In genomic region chr3:38251197-38251596, GRCh38 we compare ENCODE assay signal across 24 cellular contexts. TPM values are rescaled to one million over a fixed set of nuclear protein-coding genes. Genes with fewer than 3 reads are reported as not detected.
DNase-seq lines count a peak whose midpoint lies in the region; ATAC-seq and TF ChIP-seq lines count a peak whose summit lies in the region.
"Had no signal": no experiment of that assay in that cellular context is flagged by ENCODE, and none has a peak within 500 bp of the region (broad histone marks: within the 10 kb centered on the region; RNA-seq: fewer than 3 reads in every experiment).

No MANE protein-coding gene starts in this region.

- no peak for TF ChIP-seq CTCF in heart right ventricle (IDR thresholded peaks at IDR 0.05)
- 0 out of 2 replicates have a peak, but pooled peaks have one; percentile 1 for TF ChIP-seq CTCF in C4-2B (conservative IDR thresholded peaks at IDR 0.05)
- TF ChIP-seq CTCF in PC-3 (conservative IDR thresholded peaks at IDR 0.05; ENCODE audit: low read depth, low read length) = 0 out of 2 replicates have a peak, but pooled peaks have one; percentile 17
- no peak for TF ChIP-seq CTCF in mucosa of descending colon (IDR thresholded peaks at IDR 0.05)

- ATAC-seq in heart right ventricle = peak in 5 of 8 donors; percentile 30 to 72 (median 42)
- no peak for ATAC-seq in left cardiac atrium
- ATAC-seq in PC-3 = no peak
- ATAC-seq in mucosa of descending colon = no peak
- ATAC-seq: A549, GM23338, HCT116 had no signal

- no peaks in the 10 kb centered on the region for H3K9me3 ChIP-seq in heart right ventricle
- no peaks in the 10 kb centered on the region for H3K9me3 ChIP-seq in PC-3 (ENCODE audit: low read length)
- no peaks in the 10 kb centered on the region for H3K9me3 ChIP-seq in mucosa of descending colon
- H3K9me3 ChIP-seq: A549; BE2C; BLaER1 treated with 17β-estradiol and CSF1 and Interleukin-3, amounts not matched to agents 10 nM and 100 nM had no signal

- H3K4me3 ChIP-seq in heart right ventricle = no peak overlapping the region
- no peak overlapping the region for H3K4me3 ChIP-seq in PC-3 (ENCODE audit: low read length)
- H3K4me3 ChIP-seq in mucosa of descending colon = no peak overlapping the region
- H3K4me3 ChIP-seq: A549; BLaER1 treated with 17β-estradiol and CSF1 and Interleukin-3, amounts not matched to agents 10 nM and 100 nM; GM23338 had no signal

- no peaks in the 10 kb centered on the region for H3K9me2 ChIP-seq in PC-3 (replicated peaks; ENCODE audit: low read length)

- POLR2A ChIA-PET in PC-3 (lab: Charles Lee; ENCODE audit: unreplicated experiment) = no interaction called here

- H2AFZ ChIP-seq in PC-3 (ENCODE audit: low read length) = no peak overlapping the region
- H2AFZ ChIP-seq: GM23338 had no signal

- DNase-seq in heart right ventricle (no peak), left cardiac atrium (no peak), PC-3 (no peak), mucosa of descending colon (no peak), LoVo (ENCODE audit: low spot score) (no peak)
- DNase-seq: 8988T; ACHN; AML-193; BE2C; Calu3; CD4-positive, alpha-beta memory T cell; COR-L47; DMS53; DMS79 treated with DMSO at 0.1 percent for 48 hours; GF-D8; H9 had no signal

- H3K27me3 ChIP-seq in heart right ventricle = no peaks in the 10 kb centered on the region
- H3K27me3 ChIP-seq in PC-3 (ENCODE audit: low read length) = no peaks in the 10 kb centered on the region
- H3K27me3 ChIP-seq: BE2C; BLaER1 treated with 17β-estradiol and CSF1 and Interleukin-3, amounts not matched to agents 10 nM and 100 nM had no signal

- H3K4me1 ChIP-seq in heart right ventricle (peaks cover 0 to 13% (median 6%) of the 10 kb centered on the region in 9 donors), PC-3 (ENCODE audit: insufficient read depth, low read length) (peaks cover 11% of the 10 kb centered on the region), mucosa of descending colon (ENCODE audit: low read depth) (no peaks in the 10 kb centered on the region)
- H3K4me1 ChIP-seq: BE2C; BLaER1 treated with 17β-estradiol and CSF1 and Interleukin-3, amounts not matched to agents 10 nM and 100 nM had no signal

- peaks cover 4% of the 10 kb centered on the region; the same call in 1 of the 2 replicates for H4K20me1 ChIP-seq in PC-3 (ENCODE audit: low read length)

- 80 to 89% methylated on average over 4 of the region's 4 CpGs for WGBS in heart right ventricle, 2 donors

- H3K9ac ChIP-seq in PC-3 (ENCODE audit: low read length) = no peak overlapping the region
- H3K9ac ChIP-seq: BLaER1 treated with 17β-estradiol and CSF1 and Interleukin-3, amounts not matched to agents 10 nM and 100 nM had no signal

- BruUV-seq in PC-3 (replicated peaks; lab: Mats Ljungman, UMichigan) = no TSS peak

- no peaks in the 10 kb centered on the region for H3K79me2 ChIP-seq in PC-3 (ENCODE audit: low read length)

- no peak overlapping the region for H3K4me2 ChIP-seq in PC-3 (ENCODE audit: low read length)
- H3K4me2 ChIP-seq: A549; BLaER1 treated with 17β-estradiol and CSF1 and Interleukin-3, amounts not matched to agents 10 nM and 100 nM; GM23338 had no signal

- CTCF ChIA-PET in PC-3 (lab: Charles Lee) = no interaction called here

- peaks cover 0 to 98% (median 40%) of the 10 kb centered on the region in 9 donors for H3K36me3 ChIP-seq in heart right ventricle
- H3K36me3 ChIP-seq in PC-3 (ENCODE audit: low read depth, low read length) = peaks cover 74% of the 10 kb centered on the region
- peaks cover 8% of the 10 kb centered on the region for H3K36me3 ChIP-seq in mucosa of descending colon (ENCODE audit: low read depth)

- intact Hi-C loops in heart right ventricle (cut with DNase I) (no loop called here), left cardiac atrium (cut with DNase I) (no loop called here), PC-3 (cut with micrococcal nuclease) (no loop called here), mucosa of descending colon (cut with DNase I, micrococcal nuclease) (no loop called here)

- H3F3A ChIP-seq in PC-3 (ENCODE audit: low read length, unreplicated experiment) = peaks cover 4% of the 10 kb centered on the region

- peak overlapping the region in 3 of 10 donors; percentile 18 to 40 (median 19) for H3K27ac ChIP-seq in heart right ventricle
- H3K27ac ChIP-seq in C4-2B = no peak overlapping the region
- no peak overlapping the region for H3K27ac ChIP-seq in PC-3 (ENCODE audit: low read length)
- H3K27ac ChIP-seq: A549; BLaER1 treated with 17β-estradiol and CSF1 and Interleukin-3, amounts not matched to agents 10 nM and 100 nM had no signal

RNA-seq across cellular contexts. Expression of gene SLC22A13, which starts 14.4 kb away (rescaled TPM):
- total RNA-seq in heart right ventricle = under 1 TPM in 6 of 10 donors, not detected in 4; 0.13 to 0.49 (median 0.25) TPM
- polyA plus RNA-seq in heart right ventricle = under 1 TPM; 0.03 to 0.44 TPM
- total RNA-seq in left cardiac atrium = under 1 TPM; 0.18 to 0.21 TPM
- total RNA-seq in PC-3 (2014; rRNA removed) = 0.73 TPM in 1 of 2 replicates, not detected in the other
- under 1 TPM; 0.51 to 0.84 (median 0.70) TPM for total RNA-seq in mucosa of descending colon
- total RNA-seq: G401, H9 had no signal

RNA-seq across cellular contexts. Expression of gene SLC22A14, which starts 30.9 kb away (rescaled TPM):
- total RNA-seq in heart right ventricle = under 1 TPM in 2 of 10 donors, not detected in 8; 0.17 to 0.28 TPM
- under 1 TPM; 0.06 to 0.37 TPM for polyA plus RNA-seq in heart right ventricle
- under 1 TPM; 0.09 to 0.13 TPM for total RNA-seq in left cardiac atrium
- total RNA-seq in PC-3 (2014; rRNA removed) = 0.07 TPM in 1 of 2 replicates, not detected in the other
- total RNA-seq in mucosa of descending colon = under 1 TPM in 2 of 3 donors, not detected in 1; 0.12 to 0.16 TPM
- total RNA-seq: CD4-positive, alpha-beta memory T cell; Daoy; G401; GM23338; H4; H9 had no signal
- polyA plus RNA-seq: GM23338 had no signal

Comparison
In these comparisons a context has a peak if more than half of its experiments do, and no peak if none do; other contexts are left out.
1. ATAC-seq: peak in heart right ventricle (5 of 8); none in left cardiac atrium (0 of 2), PC-3 (single experiment) and mucosa of descending colon (single experiment).
2. CTCF ChIP-seq: peak in C4-2B (single experiment) and PC-3 (single experiment); none in heart right ventricle (0 of 9) and mucosa of descending colon (single experiment).